In the genomic region with DNA sequence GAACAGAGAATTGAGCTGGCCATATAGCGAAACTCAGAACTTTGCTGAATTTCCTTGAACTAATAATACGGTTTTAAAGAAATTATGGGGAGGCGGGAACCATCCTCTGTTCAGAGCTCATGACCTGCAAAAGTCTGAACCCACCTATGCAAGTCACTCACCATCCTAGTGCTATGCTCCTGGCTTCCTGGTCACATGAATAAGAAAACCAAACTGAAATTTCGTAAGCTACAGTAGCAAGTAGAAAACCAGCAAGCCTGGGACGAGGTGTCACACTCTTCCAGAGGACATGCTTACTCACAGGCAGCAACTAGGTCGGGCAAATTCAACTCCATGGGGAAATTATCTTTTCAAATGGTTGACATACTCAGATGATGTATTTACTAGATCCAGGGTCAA, we compare ENCODE assay signal across 1 cellular context.
TF ChIP-seq lines count a peak whose summit lies in the region.

No MANE protein-coding gene starts in this region.

TF ChIP-seq in GM23338, 12 proteins besides CTCF, POLR2A, EP300 and RAD21 (continued from another document):
- TF ChIP-seq, protein P1, sequence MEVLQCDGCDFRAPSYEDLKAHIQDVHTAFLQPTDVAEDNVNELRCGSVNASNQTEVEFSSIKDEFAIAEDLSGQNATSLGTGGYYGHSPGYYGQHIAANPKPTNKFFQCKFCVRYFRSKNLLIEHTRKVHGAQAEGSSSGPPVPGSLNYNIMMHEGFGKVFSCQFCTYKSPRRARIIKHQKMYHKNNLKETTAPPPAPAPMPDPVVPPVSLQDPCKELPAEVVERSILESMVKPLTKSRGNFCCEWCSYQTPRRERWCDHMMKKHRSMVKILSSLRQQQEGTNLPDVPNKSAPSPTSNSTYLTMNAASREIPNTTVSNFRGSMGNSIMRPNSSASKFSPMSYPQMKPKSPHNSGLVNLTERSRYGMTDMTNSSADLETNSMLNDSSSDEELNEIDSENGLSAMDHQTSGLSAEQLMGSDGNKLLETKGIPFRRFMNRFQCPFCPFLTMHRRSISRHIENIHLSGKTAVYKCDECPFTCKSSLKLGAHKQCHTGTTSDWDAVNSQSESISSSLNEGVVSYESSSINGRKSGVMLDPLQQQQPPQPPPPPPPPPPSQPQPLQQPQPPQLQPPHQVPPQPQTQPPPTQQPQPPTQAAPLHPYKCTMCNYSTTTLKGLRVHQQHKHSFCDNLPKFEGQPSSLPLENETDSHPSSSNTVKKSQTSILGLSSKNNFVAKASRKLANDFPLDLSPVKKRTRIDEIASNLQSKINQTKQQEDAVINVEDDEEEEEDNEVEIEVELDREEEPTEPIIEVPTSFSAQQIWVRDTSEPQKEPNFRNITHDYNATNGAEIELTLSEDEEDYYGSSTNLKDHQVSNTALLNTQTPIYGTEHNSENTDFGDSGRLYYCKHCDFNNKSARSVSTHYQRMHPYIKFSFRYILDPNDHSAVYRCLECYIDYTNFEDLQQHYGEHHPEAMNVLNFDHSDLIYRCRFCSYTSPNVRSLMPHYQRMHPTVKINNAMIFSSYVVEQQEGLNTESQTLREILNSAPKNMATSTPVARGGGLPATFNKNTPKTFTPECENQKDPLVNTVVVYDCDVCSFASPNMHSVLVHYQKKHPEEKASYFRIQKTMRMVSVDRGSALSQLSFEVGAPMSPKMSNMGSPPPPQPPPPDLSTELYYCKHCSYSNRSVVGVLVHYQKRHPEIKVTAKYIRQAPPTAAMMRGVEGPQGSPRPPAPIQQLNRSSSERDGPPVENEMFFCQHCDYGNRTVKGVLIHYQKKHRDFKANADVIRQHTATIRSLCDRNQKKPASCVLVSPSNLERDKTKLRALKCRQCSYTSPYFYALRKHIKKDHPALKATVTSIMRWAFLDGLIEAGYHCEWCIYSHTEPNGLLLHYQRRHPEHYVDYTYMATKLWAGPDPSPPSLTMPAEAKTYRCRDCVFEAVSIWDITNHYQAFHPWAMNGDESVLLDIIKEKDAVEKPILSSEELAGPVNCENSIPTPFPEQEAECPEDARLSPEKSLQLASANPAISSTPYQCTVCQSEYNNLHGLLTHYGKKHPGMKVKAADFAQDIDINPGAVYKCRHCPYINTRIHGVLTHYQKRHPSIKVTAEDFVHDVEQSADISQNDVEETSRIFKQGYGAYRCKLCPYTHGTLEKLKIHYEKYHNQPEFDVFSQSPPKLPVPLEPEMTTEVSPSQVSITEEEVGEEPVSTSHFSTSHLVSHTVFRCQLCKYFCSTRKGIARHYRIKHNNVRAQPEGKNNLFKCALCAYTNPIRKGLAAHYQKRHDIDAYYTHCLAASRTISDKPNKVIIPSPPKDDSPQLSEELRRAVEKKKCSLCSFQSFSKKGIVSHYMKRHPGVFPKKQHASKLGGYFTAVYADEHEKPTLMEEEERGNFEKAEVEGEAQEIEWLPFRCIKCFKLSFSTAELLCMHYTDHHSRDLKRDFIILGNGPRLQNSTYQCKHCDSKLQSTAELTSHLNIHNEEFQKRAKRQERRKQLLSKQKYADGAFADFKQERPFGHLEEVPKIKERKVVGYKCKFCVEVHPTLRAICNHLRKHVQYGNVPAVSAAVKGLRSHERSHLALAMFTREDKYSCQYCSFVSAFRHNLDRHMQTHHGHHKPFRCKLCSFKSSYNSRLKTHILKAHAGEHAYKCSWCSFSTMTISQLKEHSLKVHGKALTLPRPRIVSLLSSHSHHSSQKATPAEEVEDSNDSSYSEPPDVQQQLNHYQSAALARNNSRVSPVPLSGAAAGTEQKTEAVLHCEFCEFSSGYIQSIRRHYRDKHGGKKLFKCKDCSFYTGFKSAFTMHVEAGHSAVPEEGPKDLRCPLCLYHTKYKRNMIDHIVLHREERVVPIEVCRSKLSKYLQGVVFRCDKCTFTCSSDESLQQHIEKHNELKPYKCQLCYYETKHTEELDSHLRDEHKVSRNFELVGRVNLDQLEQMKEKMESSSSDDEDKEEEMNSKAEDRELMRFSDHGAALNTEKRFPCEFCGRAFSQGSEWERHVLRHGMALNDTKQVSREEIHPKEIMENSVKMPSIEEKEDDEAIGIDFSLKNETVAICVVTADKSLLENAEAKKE (CRISPR knock-in tag; IDR thresholded peaks at IDR 0.05), result no peak
- TF ChIP-seq ZNF331 (CRISPR knock-in tag; IDR thresholded peaks at IDR 0.05; ENCODE audit: low read depth) (no peak), STAT1 (IDR thresholded peaks at IDR 0.05; ENCODE audit: unreplicated experiment) (no peak), REST (IDR thresholded peaks at IDR 0.05; ENCODE audit: unreplicated experiment) (no peak)
